Comparison of ENCODE assay signal across 24 cellular contexts in the genomic region with DNA sequence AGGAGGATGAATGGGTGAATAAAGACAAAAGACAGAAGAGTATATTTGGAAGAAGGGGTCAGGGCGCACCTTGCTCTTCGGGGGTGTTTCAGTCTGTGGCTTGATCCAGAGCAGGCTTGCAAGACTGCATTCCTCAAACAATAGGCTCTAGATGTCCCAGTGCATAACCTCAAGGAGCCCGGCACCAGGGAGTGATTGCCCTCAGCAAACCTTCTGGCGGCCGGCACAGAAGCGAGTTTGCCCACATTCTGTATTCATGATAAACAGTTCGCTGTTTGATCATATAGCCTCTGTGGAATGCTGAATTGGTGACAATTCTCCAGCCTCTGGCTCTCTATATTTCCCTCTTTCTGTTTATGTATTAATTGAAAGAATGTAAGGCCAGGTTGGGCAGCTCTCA. TPM values are rescaled to one million over a fixed set of nuclear protein-coding genes. Genes with fewer than 3 reads are reported as not detected.
A peak's percentile ranks its signal among the peaks of the same experiment; 100 is the strongest.
DNase-seq lines count a peak whose midpoint lies in the region; ATAC-seq, FAIRE-seq and TF ChIP-seq lines count a peak whose summit lies in the region.
"Had no signal": no experiment of that assay in that cellular context is flagged by ENCODE, and none has a peak within 500 bp of the region (broad histone marks: within the 10 kb centered on the region; RNA-seq: fewer than 3 reads in every experiment).

No MANE protein-coding gene starts in this region.

- H3K9me2 ChIP-seq in hepatocyte (replicated peaks; ENCODE audit: insufficient read depth), result no peaks in the 10 kb centered on the region

- H3K79me2 ChIP-seq in hepatocyte (no peaks in the 10 kb centered on the region), smooth muscle cell (ENCODE audit: low read depth) (no peaks in the 10 kb centered on the region)

- H3K9me3 ChIP-seq in hepatocyte (ENCODE audit: low read depth) (no peaks in the 10 kb centered on the region), smooth muscle cell (replicated peaks; ENCODE audit: low read depth) (no peaks in the 10 kb centered on the region)
- H3K9me3 ChIP-seq: A549; BLaER1 treated with 17β-estradiol and CSF1 and Interleukin-3, amounts not matched to agents 10 nM and 100 nM; Caco-2 had no signal

- H2AFZ ChIP-seq in hepatocyte, result no peak overlapping the region
- no peak overlapping the region for H2AFZ ChIP-seq in smooth muscle cell (ENCODE audit: low read depth)

- 75% methylated on average over 7 of the region's 7 CpGs for WGBS in hepatocyte (ENCODE audit: low lambda C conversion rate, missing lambda C conversion rate)
- 78% methylated on average over 7 of the region's 7 CpGs for WGBS in smooth muscle cell (ENCODE audit: low lambda C conversion rate)

- no peaks in the 10 kb centered on the region for H3F3A ChIP-seq in smooth muscle cell (ENCODE audit: low read depth)

- no peaks in the 10 kb centered on the region for H3K36me3 ChIP-seq in hepatocyte (replicated peaks; ENCODE audit: insufficient read depth, low read depth)
- no peaks in the 10 kb centered on the region for H3K36me3 ChIP-seq in smooth muscle cell (ENCODE audit: low read depth)
- H3K36me3 ChIP-seq: BLaER1 treated with 17β-estradiol and CSF1 and Interleukin-3, amounts not matched to agents 10 nM and 100 nM had no signal

- peak overlapping the region; percentile 84 for H3K27ac ChIP-seq in hepatocyte
- peak overlapping the region; percentile 24 for H3K27ac ChIP-seq in smooth muscle cell (ENCODE audit: low read depth)
- H3K27ac ChIP-seq: 22Rv1; A549; BLaER1 treated with 17β-estradiol and CSF1 and Interleukin-3, amounts not matched to agents 10 nM and 100 nM; C4-2B had no signal

- TF ChIP-seq CTCF in hepatocyte (IDR thresholded peaks at IDR 0.05; ENCODE audit: poor library complexity), result no peak
- no peak for TF ChIP-seq CTCF in smooth muscle cell (IDR thresholded peaks at IDR 0.05; ENCODE audit: borderline replicate concordance, insufficient read depth, poor library complexity, severe bottlenecking)

- no peak for TF ChIP-seq POLR2A in GM12892 (IDR thresholded peaks at IDR 0.05; ENCODE audit: low read depth, low read length)

- H3K4me3 ChIP-seq in hepatocyte (no peak overlapping the region), smooth muscle cell (no peak overlapping the region)
- H3K4me3 ChIP-seq: A549; BLaER1 treated with 17β-estradiol and CSF1 and Interleukin-3, amounts not matched to agents 10 nM and 100 nM had no signal

- no peak for DNase-seq in GM12892 (ENCODE audit: insufficient read length)
- DNase-seq in hepatocyte (ENCODE audit: low spot score), result no peak
- no peak for DNase-seq in smooth muscle cell (lab: John Stamatoyannopoulos, UW; ENCODE audit: unreplicated experiment)
- DNase-seq: AML-193; Caco-2; Calu3; CD4-positive, alpha-beta T cell; CD8-positive, alpha-beta T cell; DMS79 treated with DMSO at 0.1 percent for 48 hours; GF-D8 had no signal

- ATAC-seq in activated CD4-positive, CD25-positive, alpha-beta regulatory T cell treated with anti-CD3 and anti-CD28 coated beads, Interleukin-2, amount 50 U/mL, for 24 hours, result no peak
- ATAC-seq in GM19351 (IDR thresholded peaks at IDR 0.05; ENCODE audit: unreplicated experiment), result no peak
- no peak for ATAC-seq in GM18511 (IDR thresholded peaks at IDR 0.05; ENCODE audit: unreplicated experiment)
- ATAC-seq: A549; CD8-positive, alpha-beta T cell had no signal

- H3K4me1 ChIP-seq in hepatocyte (ENCODE audit: insufficient read depth) (peaks cover 33% of the 10 kb centered on the region), smooth muscle cell (ENCODE audit: low read depth) (no peaks in the 10 kb centered on the region)
- H3K4me1 ChIP-seq: A549; BLaER1 treated with 17β-estradiol and CSF1 and Interleukin-3, amounts not matched to agents 10 nM and 100 nM; Caco-2 had no signal

- H3K4me2 ChIP-seq in hepatocyte (no peak overlapping the region), smooth muscle cell (no peak overlapping the region)
- H3K4me2 ChIP-seq: A549; BLaER1 treated with 17β-estradiol and CSF1 and Interleukin-3, amounts not matched to agents 10 nM and 100 nM had no signal

- FAIRE-seq in GM12892 (lab: Jason Lieb, UNC), result peak; percentile 9
- FAIRE-seq: A549, D721Med, G401.6, GM12891, GM18507, GM19239 had no signal

- no peaks in the 10 kb centered on the region for H4K20me1 ChIP-seq in hepatocyte (ENCODE audit: insufficient read depth, poor library complexity, severe bottlenecking)
- H4K20me1 ChIP-seq in smooth muscle cell (ENCODE audit: low read depth), result no peaks in the 10 kb centered on the region
- H4K20me1 ChIP-seq: BLaER1 treated with 17β-estradiol and CSF1 and Interleukin-3, amounts not matched to agents 10 nM and 100 nM had no signal

- no peak overlapping the region for H3K9ac ChIP-seq in smooth muscle cell (ENCODE audit: low read depth)
- H3K9ac ChIP-seq: BLaER1 treated with 17β-estradiol and CSF1 and Interleukin-3, amounts not matched to agents 10 nM and 100 nM had no signal

- H3K27me3 ChIP-seq in hepatocyte (no peaks in the 10 kb centered on the region), smooth muscle cell (ENCODE audit: low read depth) (no peaks in the 10 kb centered on the region)
- H3K27me3 ChIP-seq: BLaER1 treated with 17β-estradiol and CSF1 and Interleukin-3, amounts not matched to agents 10 nM and 100 nM had no signal

RNA-seq across cellular contexts. Expression of a gene that starts 29.7 kb away (rescaled TPM):
- polyA plus RNA-seq in GM12892 (2012; ENCODE audit: missing spikeins), result 116 TPM
- total RNA-seq in hepatocyte (9.7 and 11.9 TPM in 2 replicates), smooth muscle cell (7.8 and 10.4 TPM in 2 replicates)
- polyA plus RNA-seq in hepatocyte (15.2 and 17.0 TPM in 2 replicates), smooth muscle cell (7.9 and 32.0 TPM in 2 replicates)
- total RNA-seq: A172, Caco-2 had no signal
- polyA plus RNA-seq: A549, BJ had no signal

RNA-seq across cellular contexts. Expression of a gene that starts 29.9 kb away (rescaled TPM):
- polyA plus RNA-seq in GM12892 (2012; ENCODE audit: missing spikeins), result 896 TPM
- 59.1 and 60.6 TPM in 2 replicates for total RNA-seq in hepatocyte
- polyA plus RNA-seq in hepatocyte, result 72.9 and 77.2 TPM in 2 replicates
- total RNA-seq in smooth muscle cell, result 22.4 and 32.9 TPM in 2 replicates
- polyA plus RNA-seq in smooth muscle cell, result 28.5 and 82.4 TPM in 2 replicates
- total RNA-seq: Caco-2 had no signal
- polyA plus RNA-seq: A549, BJ had no signal
